Comparison of ENCODE assay signal across 8 cellular contexts in the genomic region with DNA sequence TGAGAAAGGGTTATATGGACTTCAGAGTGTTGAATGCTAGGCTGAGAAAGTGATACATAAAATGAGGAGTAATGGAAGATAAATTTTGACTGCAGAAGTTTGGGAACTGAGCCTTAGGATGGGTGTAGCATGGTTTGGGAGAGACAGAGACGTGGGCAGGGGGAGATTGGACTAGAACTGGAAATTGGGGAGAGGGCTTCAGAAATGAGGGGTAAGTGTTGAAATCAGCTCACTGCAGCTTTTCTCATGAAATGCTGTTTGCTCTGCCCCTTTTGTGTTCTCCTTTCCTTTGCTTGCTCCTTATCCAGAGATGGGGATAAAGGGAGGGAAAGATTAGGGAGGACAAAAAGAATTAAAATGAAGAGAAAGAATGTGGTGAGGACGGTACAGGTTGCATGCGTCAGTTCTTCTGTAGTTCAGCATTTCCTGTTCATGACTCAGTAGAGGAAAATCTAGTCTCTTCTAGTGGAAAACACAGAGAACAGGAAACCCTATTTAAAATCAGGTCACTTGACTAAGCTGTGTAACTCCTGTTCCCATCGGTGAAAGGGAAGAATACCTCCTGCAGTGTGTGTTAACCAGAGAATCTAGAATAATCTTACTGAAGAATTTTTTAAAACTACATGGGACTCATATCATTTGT.
DNase-seq lines count a peak whose midpoint lies in the region; ATAC-seq, FAIRE-seq and TF ChIP-seq lines count a peak whose summit lies in the region.

No MANE protein-coding gene starts in this region.

- H3K9ac ChIP-seq in HepG2 (ENCODE audit: insufficient read depth, low read depth, low read length): no peak overlapping the region

- H3K4me1 ChIP-seq in HepG2 (ENCODE audit: insufficient read depth, low read length) (peaks cover 33% of the 10 kb centered on the region), small intestine (ENCODE audit: control insufficient read depth in 2 of 2, insufficient read depth in 1 of 2, low read depth in 1 of 2, low read length in 1 of 2) (peaks cover 2 to 6% of the 10 kb centered on the region in 2 donors)

- ATAC-seq in GM18868 (IDR thresholded peaks at IDR 0.05; ENCODE audit: unreplicated experiment): peak; percentile 66
- peak; percentile 76 for ATAC-seq in HG03095 (IDR thresholded peaks at IDR 0.05; ENCODE audit: unreplicated experiment)
- ATAC-seq in HepG2: no peak

- POLR2A ChIA-PET in HepG2 (lab: Yijun Ruan, JAX): interaction anchor here (1.7 to 5.4 kb wide), 2 partner anchors 96 to 106 kb away, joined by 4 to 53 read pairs; partner anchors contain the start of gene CRIM1

- FAIRE-seq in HepG2 (lab: Jason Lieb, UNC) (no peak), small intestine (lab: Jason Lieb, UNC) (no peak)

- no peak for TF ChIP-seq CTCF in HepG2 (CRISPR knock-in tag; IDR thresholded peaks at IDR 0.05)

- H3K27me3 ChIP-seq in HepG2 (ENCODE audit: control insufficient read depth in 1 of 2, insufficient read depth in 2 of 2, low read length in 2 of 2) (no peaks in the 10 kb centered on the region), small intestine (ENCODE audit: control insufficient read depth in 2 of 2, insufficient read depth in 2 of 2, low read length in 2 of 2) (no peaks in the 10 kb centered on the region)

- H3K9me3 ChIP-seq in HepG2 (ENCODE audit: low read length) (no peaks in the 10 kb centered on the region), small intestine (ENCODE audit: control insufficient read depth, low read depth) (no peaks in the 10 kb centered on the region)

- H4K20me1 ChIP-seq in HepG2 (ENCODE audit: insufficient read depth, low read length): peaks cover 11% of the 10 kb centered on the region

- no TSS peak for BruUV-seq in HepG2 (replicated peaks; lab: Mats Ljungman, UMichigan)

- H3K4me3 ChIP-seq in HepG2 (replicated peaks in 1 of 3; ENCODE audit: insufficient read depth in 1 of 3, low read depth in 2 of 3, low read length in 3 of 3): no peak overlapping the region
- H3K4me3 ChIP-seq in small intestine (ENCODE audit: low read depth in 1 of 2, low read length in 2 of 2): no peak overlapping the region

- TF ChIP-seq POLR2A in HepG2 (IDR thresholded peaks at IDR 0.05; ENCODE audit: insufficient read depth in 1 of 2, low read depth in 2 of 2, low read length in 2 of 2): no peak

- TF ChIP-seq RAD21 in HepG2 (CRISPR knock-in tag; IDR thresholded peaks at IDR 0.05): no peak

- WGBS in HepG2 (ENCODE audit: low lambda C conversion rate): 82% methylated on average over 4 of the region's 4 CpGs
- WGBS in small intestine, 3 donors: 44 to 68% (median 61%) methylated on average over 4 of the region's 4 CpGs

- H3K27ac ChIP-seq in HepG2 (ENCODE audit: extremely low read length, insufficient read depth, low read length): no peak overlapping the region
- peak overlapping the region in 1 of 2 donors; percentile 67 for H3K27ac ChIP-seq in small intestine (ENCODE audit: low read depth in 1 of 2, low read length in 1 of 2)

- no peaks in the 10 kb centered on the region for H3K79me2 ChIP-seq in HepG2 (ENCODE audit: insufficient read depth, low read length)

- H3K36me3 ChIP-seq in HepG2 (replicated peaks in 1 of 2; ENCODE audit: control insufficient read depth in 1 of 2, insufficient read depth in 2 of 2, low read length in 2 of 2): peaks cover 16 to 65% of the 10 kb centered on the region in 2 experiments
- no peaks in the 10 kb centered on the region for H3K36me3 ChIP-seq in small intestine (ENCODE audit: control insufficient read depth in 2 of 2, insufficient read depth in 2 of 2, low read length in 2 of 2)

- TF ChIP-seq EP300 in HepG2 (IDR thresholded peaks at IDR 0.05; ENCODE audit: low read depth in 2 of 2, low read length in 2 of 2) (no peak), HepG2 (CRISPR knock-in tag; IDR thresholded peaks at IDR 0.05; ENCODE audit: borderline replicate concordance) (no peak)

- CTCF ChIA-PET in HepG2 (lab: Yijun Ruan, JAX; ENCODE audit: low intra/inter-chr PET ratio, low total read pairs): interaction anchor here (2.3 kb wide), 1 partner anchor 109 kb away, joined by 18 read pairs; no protein-coding TSS in a partner anchor

- no peak overlapping the region for H3K4me2 ChIP-seq in HepG2 (ENCODE audit: low read depth, low read length)

- intact Hi-C loops in HepG2 (cut with micrococcal nuclease; ENCODE audit: unreplicated experiment): no loop called here

- in situ Hi-C loops in HepG2 (cut with HindIII; ENCODE audit: extremely low pct_ligation_motif_present, low pct_unique_long_range_greater_than_20kb): no loop called here

- no peak overlapping the region for H2AFZ ChIP-seq in HepG2 (ENCODE audit: low read length)

- peak; percentile 88 for DNase-seq in astrocyte of the hippocampus (ENCODE audit: low read depth, low spot score)
- DNase-seq in HepG2 (ENCODE audit: low spot score): peak; percentile 46
- DNase-seq in GM19240 (ENCODE audit: insufficient read length, low spot score): no peak
- no peak for DNase-seq in small intestine
- DNase-seq in putamen (ENCODE audit: low spot score): no peak
- no peak for DNase-seq in D341Med (ENCODE audit: low spot score)

TF ChIP-seq in HepG2, 621 proteins besides CTCF, POLR2A, EP300 and RAD21:
- TF ChIP-seq CCDC6 (CRISPR knock-in tag; IDR thresholded peaks at IDR 0.05): no peak
- peak; percentile 22 for TF ChIP-seq TEAD3 (CRISPR knock-in tag; optimal IDR thresholded peaks at IDR 0.05; ENCODE audit: borderline replicate concordance)
- no peak for TF ChIP-seq ZNF432 (CRISPR knock-in tag; IDR thresholded peaks at IDR 0.05; ENCODE audit: borderline replicate concordance)
- no peak for TF ChIP-seq ZNF44 (CRISPR knock-in tag; IDR thresholded peaks at IDR 0.05)
- TF ChIP-seq ELF3 (CRISPR knock-in tag; IDR thresholded peaks at IDR 0.05): peak; percentile 24; the same call in 1 of the 2 replicates
- TF ChIP-seq, protein P1, sequence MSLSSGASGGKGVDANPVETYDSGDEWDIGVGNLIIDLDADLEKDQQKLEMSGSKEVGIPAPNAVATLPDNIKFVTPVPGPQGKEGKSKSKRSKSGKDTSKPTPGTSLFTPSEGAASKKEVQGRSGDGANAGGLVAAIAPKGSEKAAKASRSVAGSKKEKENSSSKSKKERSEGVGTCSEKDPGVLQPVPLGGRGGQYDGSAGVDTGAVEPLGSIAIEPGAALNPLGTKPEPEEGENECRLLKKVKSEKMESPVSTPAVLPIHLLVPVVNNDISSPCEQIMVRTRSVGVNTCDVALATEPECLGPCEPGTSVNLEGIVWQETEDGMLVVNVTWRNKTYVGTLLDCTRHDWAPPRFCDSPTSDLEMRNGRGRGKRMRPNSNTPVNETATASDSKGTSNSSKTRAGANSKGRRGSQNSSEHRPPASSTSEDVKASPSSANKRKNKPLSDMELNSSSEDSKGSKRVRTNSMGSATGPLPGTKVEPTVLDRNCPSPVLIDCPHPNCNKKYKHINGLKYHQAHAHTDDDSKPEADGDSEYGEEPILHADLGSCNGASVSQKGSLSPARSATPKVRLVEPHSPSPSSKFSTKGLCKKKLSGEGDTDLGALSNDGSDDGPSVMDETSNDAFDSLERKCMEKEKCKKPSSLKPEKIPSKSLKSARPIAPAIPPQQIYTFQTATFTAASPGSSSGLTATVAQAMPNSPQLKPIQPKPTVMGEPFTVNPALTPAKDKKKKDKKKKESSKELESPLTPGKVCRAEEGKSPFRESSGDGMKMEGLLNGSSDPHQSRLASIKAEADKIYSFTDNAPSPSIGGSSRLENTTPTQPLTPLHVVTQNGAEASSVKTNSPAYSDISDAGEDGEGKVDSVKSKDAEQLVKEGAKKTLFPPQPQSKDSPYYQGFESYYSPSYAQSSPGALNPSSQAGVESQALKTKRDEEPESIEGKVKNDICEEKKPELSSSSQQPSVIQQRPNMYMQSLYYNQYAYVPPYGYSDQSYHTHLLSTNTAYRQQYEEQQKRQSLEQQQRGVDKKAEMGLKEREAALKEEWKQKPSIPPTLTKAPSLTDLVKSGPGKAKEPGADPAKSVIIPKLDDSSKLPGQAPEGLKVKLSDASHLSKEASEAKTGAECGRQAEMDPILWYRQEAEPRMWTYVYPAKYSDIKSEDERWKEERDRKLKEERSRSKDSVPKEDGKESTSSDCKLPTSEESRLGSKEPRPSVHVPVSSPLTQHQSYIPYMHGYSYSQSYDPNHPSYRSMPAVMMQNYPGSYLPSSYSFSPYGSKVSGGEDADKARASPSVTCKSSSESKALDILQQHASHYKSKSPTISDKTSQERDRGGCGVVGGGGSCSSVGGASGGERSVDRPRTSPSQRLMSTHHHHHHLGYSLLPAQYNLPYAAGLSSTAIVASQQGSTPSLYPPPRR (CRISPR knock-in tag; IDR thresholded peaks at IDR 0.05; ENCODE audit: borderline replicate concordance): no peak
- TF ChIP-seq, protein P2, sequence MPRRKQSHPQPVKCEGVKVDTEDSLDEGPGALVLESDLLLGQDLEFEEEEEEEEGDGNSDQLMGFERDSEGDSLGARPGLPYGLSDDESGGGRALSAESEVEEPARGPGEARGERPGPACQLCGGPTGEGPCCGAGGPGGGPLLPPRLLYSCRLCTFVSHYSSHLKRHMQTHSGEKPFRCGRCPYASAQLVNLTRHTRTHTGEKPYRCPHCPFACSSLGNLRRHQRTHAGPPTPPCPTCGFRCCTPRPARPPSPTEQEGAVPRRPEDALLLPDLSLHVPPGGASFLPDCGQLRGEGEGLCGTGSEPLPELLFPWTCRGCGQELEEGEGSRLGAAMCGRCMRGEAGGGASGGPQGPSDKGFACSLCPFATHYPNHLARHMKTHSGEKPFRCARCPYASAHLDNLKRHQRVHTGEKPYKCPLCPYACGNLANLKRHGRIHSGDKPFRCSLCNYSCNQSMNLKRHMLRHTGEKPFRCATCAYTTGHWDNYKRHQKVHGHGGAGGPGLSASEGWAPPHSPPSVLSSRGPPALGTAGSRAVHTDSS (CRISPR knock-in tag; conservative IDR thresholded peaks at IDR 0.05): no peak
- TF ChIP-seq ZNF644 (CRISPR knock-in tag; IDR thresholded peaks at IDR 0.05; ENCODE audit: low read depth): no peak
- TF ChIP-seq NRL (CRISPR knock-in tag; IDR thresholded peaks at IDR 0.05; ENCODE audit: borderline replicate concordance): no peak

Comparison
In these comparisons a context has a peak if more than half of its experiments do, and no peak if none do; other contexts are left out.
1. DNase-seq: peak in astrocyte of the hippocampus (single experiment) and HepG2 (single experiment); none in GM19240 (single experiment), small intestine (single experiment), putamen (single experiment) and D341Med (single experiment).